In genomic region chr12:52879394-52880351, GRCh38 we compare ENCODE assay signal across 1 cellular context.
A peak's percentile ranks its signal among the peaks of the same experiment; 100 is the strongest.
TF ChIP-seq lines count a peak whose summit lies in the region.

No MANE protein-coding gene starts in this region.

TF ChIP-seq in K562, 482 proteins besides CTCF, POLR2A, EP300 and RAD21 (continued from another document and continues in another):
- no peak for TF ChIP-seq ZNF407 (IDR thresholded peaks at IDR 0.05; ENCODE audit: low read depth)
- TF ChIP-seq CREB1 (IDR thresholded peaks at IDR 0.05), result no peak
- TF ChIP-seq CREB1 (CRISPR knock-in tag; IDR thresholded peaks at IDR 0.05), result no peak
- TF ChIP-seq SP1 (CRISPR knock-in tag; IDR thresholded peaks at IDR 0.05), result peak; percentile 42; the same call in 1 of the 2 replicates
- TF ChIP-seq SAFB2 (IDR thresholded peaks at IDR 0.05; ENCODE audit: borderline replicate concordance, low read depth, low read length, severe bottlenecking), result no peak
- TF ChIP-seq BRF1 (IDR thresholded peaks at IDR 0.05; ENCODE audit: borderline replicate concordance, extremely low read depth, insufficient read length), result no peak
- TF ChIP-seq, protein P1, sequence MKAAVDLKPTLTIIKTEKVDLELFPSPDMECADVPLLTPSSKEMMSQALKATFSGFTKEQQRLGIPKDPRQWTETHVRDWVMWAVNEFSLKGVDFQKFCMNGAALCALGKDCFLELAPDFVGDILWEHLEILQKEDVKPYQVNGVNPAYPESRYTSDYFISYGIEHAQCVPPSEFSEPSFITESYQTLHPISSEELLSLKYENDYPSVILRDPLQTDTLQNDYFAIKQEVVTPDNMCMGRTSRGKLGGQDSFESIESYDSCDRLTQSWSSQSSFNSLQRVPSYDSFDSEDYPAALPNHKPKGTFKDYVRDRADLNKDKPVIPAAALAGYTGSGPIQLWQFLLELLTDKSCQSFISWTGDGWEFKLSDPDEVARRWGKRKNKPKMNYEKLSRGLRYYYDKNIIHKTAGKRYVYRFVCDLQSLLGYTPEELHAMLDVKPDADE (conservative IDR thresholded peaks at IDR 0.05; ENCODE audit: control insufficient read depth, low read depth, low read length), result peak; percentile 47
- no peak for TF ChIP-seq ZNF79 (CRISPR knock-in tag; IDR thresholded peaks at IDR 0.05; ENCODE audit: low read depth)
- TF ChIP-seq NFIC (IDR thresholded peaks at IDR 0.05), result peak; percentile 42; the same call in 1 of the 2 replicates
- no peak for TF ChIP-seq NCOA4 (IDR thresholded peaks at IDR 0.05; ENCODE audit: partially characterized antibody)
- no peak for TF ChIP-seq FOXA3 (CRISPR knock-in tag; conservative IDR thresholded peaks at IDR 0.05 in 1 of 2, IDR thresholded peaks at IDR 0.05 in 1 of 2)
- TF ChIP-seq ZBTB2 (IDR thresholded peaks at IDR 0.05), result peak; percentile 69; the same call in 1 of the 2 replicates
- peak; percentile 42 for TF ChIP-seq KDM5B (IDR thresholded peaks at IDR 0.05; ENCODE audit: insufficient replicate concordance, low read depth, low read length)
- no peak for TF ChIP-seq NFE2L1 (tag; IDR thresholded peaks at IDR 0.05; ENCODE audit: borderline replicate concordance, low read depth)
- no peak for TF ChIP-seq POLR2AphosphoS5 (IDR thresholded peaks at IDR 0.05; ENCODE audit: control insufficient read depth, insufficient read depth, low read depth, low read length)
- no peak for TF ChIP-seq THAP12 (CRISPR knock-in tag; IDR thresholded peaks at IDR 0.05)
- 0 out of 2 replicates have a peak, but pooled peaks have one; percentile 37 for TF ChIP-seq KLF6 (CRISPR knock-in tag; IDR thresholded peaks at IDR 0.05; ENCODE audit: borderline replicate concordance)
- no peak for TF ChIP-seq ZNF436 (CRISPR knock-in tag; IDR thresholded peaks at IDR 0.05)
- TF ChIP-seq ZNF644 (tag; IDR thresholded peaks at IDR 0.05; ENCODE audit: low read depth), result no peak
- peak; percentile 35 for TF ChIP-seq POLR2B (IDR thresholded peaks at IDR 0.05; ENCODE audit: low read depth, partially characterized antibody)
- TF ChIP-seq ARID1B (IDR thresholded peaks at IDR 0.05), result peak; percentile 32; the same call in 1 of the 2 replicates
- no peak for TF ChIP-seq ZNF280B (CRISPR knock-in tag; IDR thresholded peaks at IDR 0.05)
- TF ChIP-seq DACH1 (IDR thresholded peaks at IDR 0.05; ENCODE audit: partially characterized antibody), result no peak
- TF ChIP-seq ZNF24 (IDR thresholded peaks at IDR 0.05), result peak; percentile 54; the same call in 1 of the 2 replicates
- no peak for TF ChIP-seq AFF4 (CRISPR knock-in tag; IDR thresholded peaks at IDR 0.05)
- peak; percentile 16 for TF ChIP-seq PHF20 (IDR thresholded peaks at IDR 0.05; ENCODE audit: partially characterized antibody)
- no peak for TF ChIP-seq RAD51 (IDR thresholded peaks at IDR 0.05; ENCODE audit: borderline replicate concordance, low read depth)
- no peak for TF ChIP-seq KLF1 (tag; IDR thresholded peaks at IDR 0.05)
- no peak for TF ChIP-seq ZNF431 (CRISPR knock-in tag; IDR thresholded peaks at IDR 0.05)
- peak; percentile 79 for TF ChIP-seq ZBTB7A (IDR thresholded peaks at IDR 0.05; ENCODE audit: borderline replicate concordance, control insufficient read depth, low read depth, low read length)
- TF ChIP-seq, protein P2, sequence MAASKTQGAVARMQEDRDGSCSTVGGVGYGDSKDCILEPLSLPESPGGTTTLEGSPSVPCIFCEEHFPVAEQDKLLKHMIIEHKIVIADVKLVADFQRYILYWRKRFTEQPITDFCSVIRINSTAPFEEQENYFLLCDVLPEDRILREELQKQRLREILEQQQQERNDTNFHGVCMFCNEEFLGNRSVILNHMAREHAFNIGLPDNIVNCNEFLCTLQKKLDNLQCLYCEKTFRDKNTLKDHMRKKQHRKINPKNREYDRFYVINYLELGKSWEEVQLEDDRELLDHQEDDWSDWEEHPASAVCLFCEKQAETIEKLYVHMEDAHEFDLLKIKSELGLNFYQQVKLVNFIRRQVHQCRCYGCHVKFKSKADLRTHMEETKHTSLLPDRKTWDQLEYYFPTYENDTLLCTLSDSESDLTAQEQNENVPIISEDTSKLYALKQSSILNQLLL (CRISPR knock-in tag; IDR thresholded peaks at IDR 0.05; ENCODE audit: borderline replicate concordance), result no peak
- TF ChIP-seq, protein P3, sequence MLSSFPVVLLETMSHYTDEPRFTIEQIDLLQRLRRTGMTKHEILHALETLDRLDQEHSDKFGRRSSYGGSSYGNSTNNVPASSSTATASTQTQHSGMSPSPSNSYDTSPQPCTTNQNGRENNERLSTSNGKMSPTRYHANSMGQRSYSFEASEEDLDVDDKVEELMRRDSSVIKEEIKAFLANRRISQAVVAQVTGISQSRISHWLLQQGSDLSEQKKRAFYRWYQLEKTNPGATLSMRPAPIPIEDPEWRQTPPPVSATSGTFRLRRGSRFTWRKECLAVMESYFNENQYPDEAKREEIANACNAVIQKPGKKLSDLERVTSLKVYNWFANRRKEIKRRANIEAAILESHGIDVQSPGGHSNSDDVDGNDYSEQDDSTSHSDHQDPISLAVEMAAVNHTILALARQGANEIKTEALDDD (IDR thresholded peaks at IDR 0.05), result no peak
- TF ChIP-seq EP400 (IDR thresholded peaks at IDR 0.05), result peak; percentile 57; the same call in 1 of the 2 replicates
- TF ChIP-seq MEIS2 (IDR thresholded peaks at IDR 0.05; ENCODE audit: partially characterized antibody), result no peak
- TF ChIP-seq ETS2 (tag; IDR thresholded peaks at IDR 0.05; ENCODE audit: borderline replicate concordance, poor library complexity, severe bottlenecking), result no peak
- no peak for TF ChIP-seq ZSCAN29 (IDR thresholded peaks at IDR 0.05)
- no peak for TF ChIP-seq USF1 (CRISPR knock-in tag; IDR thresholded peaks at IDR 0.05)
